Comparison of ENCODE assay signal across 17 cellular contexts in the genomic region with DNA sequence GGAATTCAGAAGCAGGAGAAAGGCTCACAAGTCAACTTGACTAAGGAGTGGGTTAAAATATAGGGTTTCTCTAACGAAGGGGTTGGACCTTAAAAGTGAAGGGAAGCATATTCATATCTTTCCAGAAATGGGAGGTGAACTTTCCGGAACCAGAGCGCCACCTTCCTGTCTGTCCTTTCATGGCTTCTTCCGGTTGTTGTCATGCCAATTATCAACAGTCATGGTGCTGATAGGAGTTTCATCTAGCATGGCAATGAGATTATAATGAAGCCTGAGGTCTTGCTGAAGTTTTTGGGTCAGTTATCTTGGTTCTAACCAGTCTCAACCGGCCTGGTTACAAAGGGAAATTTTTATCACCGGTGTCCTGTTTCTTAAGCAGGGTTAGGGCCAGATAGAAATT.
DNase-seq lines count a peak whose midpoint lies in the region; ATAC-seq and TF ChIP-seq lines count a peak whose summit lies in the region.
"Had no signal": no experiment of that assay in that cellular context is flagged by ENCODE, and none has a peak within 500 bp of the region (broad histone marks: within the 10 kb centered on the region; RNA-seq: fewer than 3 reads in every experiment).

No MANE protein-coding gene starts in this region.

- H3K27me3 ChIP-seq in foreskin keratinocyte, result no peaks in the 10 kb centered on the region
- H3K27me3 ChIP-seq: dorsolateral prefrontal cortex, stomach, upper lobe of right lung had no signal

- ATAC-seq in foreskin keratinocyte (no peak), GM18867 (IDR thresholded peaks at IDR 0.05; ENCODE audit: unreplicated experiment) (no peak)
- ATAC-seq in stimulated activated naive B cell treated with anti-CD40 and anti-IgM and Interleukin-4, amounts not matched to agents 10 μg/mL and 1 μg/mL and 100 μg/mL, for 72 hours (replicated peaks), result no peak
- ATAC-seq: lower lobe of right lung, upper lobe of right lung had no signal

- H3K4me1 Mint-ChIP-seq in stimulated activated naive B cell treated with anti-CD40 and anti-IgM and Interleukin-4, amounts not matched to agents 10 μg/mL and 1 μg/mL and 100 μg/mL, for 72 hours, result no peaks in the 10 kb centered on the region
- H3K4me1 Mint-ChIP-seq: activated naive CD8-positive, alpha-beta T cell treated with anti-CD3 and anti-CD28 coated beads, Interleukin-2, amount 10 ng/mL, durations not matched to agents 7 days and 5 days; naive B cell had no signal

- no peak overlapping the region for H3K4me3 Mint-ChIP-seq in stimulated activated naive B cell treated with anti-CD40 and anti-IgM and Interleukin-4, amounts not matched to agents 10 μg/mL and 1 μg/mL and 100 μg/mL, for 72 hours
- H3K4me3 Mint-ChIP-seq: activated naive CD8-positive, alpha-beta T cell treated with anti-CD3 and anti-CD28 coated beads, Interleukin-2, amount 10 ng/mL, durations not matched to agents 7 days and 5 days; naive B cell; T-helper 2 cell treated with Interferon-gamma antibody and Interleukin-4, amounts not matched to agents 5 μg/mL and 100 μg/mL, for 36 hours had no signal

- no peak for TF ChIP-seq POLR2A in lower leg skin (IDR thresholded peaks at IDR 0.05)

- TF ChIP-seq CTCF in C4-2B (conservative IDR thresholded peaks at IDR 0.05) (peak; percentile 27), foreskin keratinocyte (conservative IDR thresholded peaks at IDR 0.05) (peak; percentile 9), lower leg skin (IDR thresholded peaks at IDR 0.05) (no peak)

- no peak overlapping the region for H3K4me3 ChIP-seq in lower leg skin (ENCODE audit: low read depth, poor library complexity, severe bottlenecking)
- H3K4me3 ChIP-seq: dorsolateral prefrontal cortex, lower lobe of right lung, stomach, upper lobe of right lung had no signal

- H3K36me3 Mint-ChIP-seq in stimulated activated naive B cell treated with anti-CD40 and anti-IgM and Interleukin-4, amounts not matched to agents 10 μg/mL and 1 μg/mL and 100 μg/mL, for 72 hours, result no peaks in the 10 kb centered on the region
- H3K36me3 Mint-ChIP-seq: activated naive CD8-positive, alpha-beta T cell treated with anti-CD3 and anti-CD28 coated beads, Interleukin-2, amount 10 ng/mL, durations not matched to agents 7 days and 5 days; naive B cell had no signal

- no peak overlapping the region for H3K27ac Mint-ChIP-seq in stimulated activated naive B cell treated with anti-CD40 and anti-IgM and Interleukin-4, amounts not matched to agents 10 μg/mL and 1 μg/mL and 100 μg/mL, for 72 hours
- H3K27ac Mint-ChIP-seq: activated naive CD8-positive, alpha-beta T cell treated with anti-CD3 and anti-CD28 coated beads, Interleukin-2, amount 10 ng/mL, durations not matched to agents 7 days and 5 days; T-helper 2 cell treated with Interferon-gamma antibody and Interleukin-4, amounts not matched to agents 5 μg/mL and 100 μg/mL, for 36 hours had no signal

- H3K27ac ChIP-seq in C4-2B (no peak overlapping the region), foreskin keratinocyte (no peak overlapping the region)
- H3K27ac ChIP-seq: dorsolateral prefrontal cortex, lower lobe of right lung, stomach, upper lobe of right lung had no signal

- DNase-seq in H4 (ENCODE audit: low spot score), result peak; percentile 3
- DNase-seq in RPMI7951 (ENCODE audit: low read depth), result peak; percentile 39
- no peak for DNase-seq in foreskin keratinocyte
- DNase-seq in lower leg skin (ENCODE audit: low spot score in 2 of 2), result no peak
- DNase-seq in stimulated activated naive B cell treated with anti-CD40 and anti-IgM and Interleukin-4, amounts not matched to agents 10 μg/mL and 1 μg/mL and 100 μg/mL, for 72 hours, result no peak
- DNase-seq: activated CD4-positive, CD25-positive, alpha-beta regulatory T cell treated with anti-CD3 and anti-CD28 coated beads, Interleukin-2, amount 50 U/mL, for 72 hours; activated naive CD8-positive, alpha-beta T cell treated with anti-CD3 and anti-CD28 coated beads, Interleukin-2, amount 10 ng/mL, durations not matched to agents 7 days and 5 days; dorsolateral prefrontal cortex; lower lobe of right lung; naive B cell; NCI-H146; stimulated activated CD4-positive, alpha-beta T cell treated with anti-CD3 and anti-CD28 coated beads, Interleukin-2, amount 100 ng/mL, for 24 hours; stomach; upper lobe of right lung had no signal

- no peaks in the 10 kb centered on the region for H3K27me3 Mint-ChIP-seq in stimulated activated naive B cell treated with anti-CD40 and anti-IgM and Interleukin-4, amounts not matched to agents 10 μg/mL and 1 μg/mL and 100 μg/mL, for 72 hours
- H3K27me3 Mint-ChIP-seq: naive B cell had no signal

- no peaks in the 10 kb centered on the region for H3K4me1 ChIP-seq in foreskin keratinocyte
- H3K4me1 ChIP-seq: lower lobe of right lung, stomach, upper lobe of right lung had no signal

- intact Hi-C loops in lower leg skin (cut with DNase I; ENCODE audit: low total_unique reads), result no loop called here

- 72 to 79% methylated on average over 6 of the region's 6 CpGs for WGBS in lower leg skin, 2 donors

- peaks cover 0 to 1% of the 10 kb centered on the region in 2 donors for H3K9me3 Mint-ChIP-seq in stimulated activated naive B cell treated with anti-CD40 and anti-IgM and Interleukin-4, amounts not matched to agents 10 μg/mL and 1 μg/mL and 100 μg/mL, for 72 hours
- H3K9me3 Mint-ChIP-seq: activated naive CD8-positive, alpha-beta T cell treated with anti-CD3 and anti-CD28 coated beads, Interleukin-2, amount 10 ng/mL, durations not matched to agents 7 days and 5 days had no signal

Comparison
In these comparisons a context has a peak if more than half of its experiments do, and no peak if none do; other contexts are left out.
1. CTCF ChIP-seq: peak in C4-2B (single experiment) and foreskin keratinocyte (single experiment); none in lower leg skin (0 of 3).
2. DNase-seq: peak in H4 (single experiment) and RPMI7951 (single experiment); none in foreskin keratinocyte (0 of 2), lower leg skin (0 of 2) and stimulated activated naive B cell treated with anti-CD40 and anti-IgM and Interleukin-4, amounts not matched to agents 10 μg/mL and 1 μg/mL and 100 μg/mL, for 72 hours (single experiment).